30 cellular contexts compared by ENCODE assay signal in genomic region chr6:43215066-43215465, GRCh38. TPM values are rescaled to one million over a fixed set of nuclear protein-coding genes. Genes with fewer than 3 reads are reported as not detected.
"Had no signal": no experiment of that assay in that cellular context is flagged by ENCODE, and none has a peak within 500 bp of the region (broad histone marks: within the 10 kb centered on the region; RNA-seq: fewer than 3 reads in every experiment).

No MANE protein-coding gene starts in this region.

- H3K4me3 Mint-ChIP-seq: activated CD4-positive, alpha-beta memory T cell treated with anti-CD3 and anti-CD28 coated beads for 36 hours; activated naive CD8-positive, alpha-beta T cell treated with anti-CD3 and anti-CD28 coated beads, Interleukin-2, amount 50 U/mL, for 24 hours; activated T-cell treated with anti-CD3 and anti-CD28 coated beads, Interleukin-2, amount 50 U/mL, for 4 hours; activated T-helper 1 cell treated with anti-CD3 and anti-CD28 coated beads, Interleukin-12 subunit alpha, Interleukin-12 subunit beta, Interleukin-2, Interleukin-4 antibody, amounts not matched to agents 30 ng/mL and 10 ng/mL and 1 ng/mL, durations not matched to agents 14 hours and 24 hours and 36 hours; brain; T-helper 1 cell treated with Interleukin-12 subunit alpha and Interleukin-12 subunit beta and Interleukin-4 antibody, amounts not matched to agents 30 μg/mL and 1 μg/mL, for 36 hours; T-helper 2 cell treated with Interferon-gamma antibody and Interleukin-4, amounts not matched to agents 5 μg/mL and 100 μg/mL, for 36 hours had no signal

- H3K9me3 ChIP-seq: SJSA1, SK-N-SH had no signal

- DNase-seq: activated CD4-positive, alpha-beta memory T cell treated with anti-CD3 and anti-CD28 coated beads for 36 hours; activated CD4-positive, alpha-beta T cell treated with anti-CD3 and anti-CD28 coated beads, Interleukin-2, amount 50 U/mL, for 1 hour; activated naive CD4-positive, alpha-beta T cell; activated naive CD4-positive, alpha-beta T cell treated with anti-CD3 and anti-CD28 coated beads, Interleukin-2, amount 50 U/mL, for 16 hours; activated naive CD8-positive, alpha-beta T cell treated with anti-CD3 and anti-CD28 coated beads, Interleukin-2, amount 50 U/mL, for 24 hours; activated T-cell treated with anti-CD3 and anti-CD28 coated beads for 4 hours; activated T-cell treated with anti-CD3 and anti-CD28 coated beads, Interleukin-2, amount 50 U/mL, for 4 hours; anterior cingulate cortex; caudate nucleus; Karpas-422; KBM-7; NCI-H1105; NCI-H1417 treated with DMSO at 0.1 percent for 48 hours; NCI-H1694; NCI-H1930; NCI-H345; NCI-H524 treated with DMSO at 0.1 percent for 48 hours; SHP77 treated with DMSO at 0.1 percent for 48 hours; SK-N-SH had no signal

- ATAC-seq: activated naive CD8-positive, alpha-beta T cell treated with anti-CD3 and anti-CD28 coated beads, Interleukin-2, amount 50 U/mL, for 24 hours; activated T-cell treated with anti-CD3 and anti-CD28 coated beads, Interleukin-2, amount 50 U/mL, for 4 hours; Panc1 had no signal

- H3K4me3 ChIP-seq: SJSA1 had no signal

- H3K27me3 ChIP-seq: SJSA1 had no signal

- H3K9ac ChIP-seq: SK-N-SH had no signal

- H3K4me2 ChIP-seq: SK-N-SH had no signal

- H3K27ac ChIP-seq: SJSA1 had no signal

- H3K9me3 Mint-ChIP-seq: activated CD4-positive, alpha-beta memory T cell treated with anti-CD3 and anti-CD28 coated beads for 36 hours; activated naive CD8-positive, alpha-beta T cell treated with anti-CD3 and anti-CD28 coated beads, Interleukin-2, amount 50 U/mL, for 24 hours; activated T-cell treated with anti-CD3 and anti-CD28 coated beads, Interleukin-2, amount 50 U/mL, for 4 hours; activated T-helper 1 cell treated with anti-CD3 and anti-CD28 coated beads, Interleukin-12 subunit alpha, Interleukin-12 subunit beta, Interleukin-2, Interleukin-4 antibody, amounts not matched to agents 30 ng/mL and 10 ng/mL and 1 ng/mL, durations not matched to agents 14 hours and 24 hours and 36 hours; brain; IgD-negative memory B cell; T-helper 1 cell treated with Interleukin-12 subunit alpha and Interleukin-12 subunit beta and Interleukin-4 antibody, amounts not matched to agents 30 μg/mL and 1 μg/mL, for 36 hours; T-helper 2 cell treated with Interferon-gamma antibody and Interleukin-4, amounts not matched to agents 5 μg/mL and 100 μg/mL, for 36 hours had no signal

- H3K27me3 Mint-ChIP-seq: activated CD4-positive, alpha-beta memory T cell treated with anti-CD3 and anti-CD28 coated beads for 36 hours; activated naive CD8-positive, alpha-beta T cell treated with anti-CD3 and anti-CD28 coated beads, Interleukin-2, amount 50 U/mL, for 24 hours; brain; IgD-negative memory B cell had no signal

- H3K4me1 Mint-ChIP-seq: activated naive CD8-positive, alpha-beta T cell treated with anti-CD3 and anti-CD28 coated beads, Interleukin-2, amount 50 U/mL, for 24 hours; brain had no signal

- H3K4me1 ChIP-seq: SJSA1 had no signal

- H3K27ac Mint-ChIP-seq: activated CD4-positive, alpha-beta memory T cell treated with anti-CD3 and anti-CD28 coated beads for 36 hours; activated naive CD8-positive, alpha-beta T cell treated with anti-CD3 and anti-CD28 coated beads, Interleukin-2, amount 50 U/mL, for 24 hours; activated T-helper 1 cell treated with anti-CD3 and anti-CD28 coated beads, Interleukin-12 subunit alpha, Interleukin-12 subunit beta, Interleukin-2, Interleukin-4 antibody, amounts not matched to agents 30 ng/mL and 10 ng/mL and 1 ng/mL, durations not matched to agents 14 hours and 24 hours and 36 hours; IgD-negative memory B cell; T-helper 1 cell treated with Interleukin-12 subunit alpha and Interleukin-12 subunit beta and Interleukin-4 antibody, amounts not matched to agents 30 μg/mL and 1 μg/mL, for 36 hours; T-helper 2 cell treated with Interferon-gamma antibody and Interleukin-4, amounts not matched to agents 5 μg/mL and 100 μg/mL, for 36 hours had no signal

RNA-seq across cellular contexts. Expression of gene TTBK1, which starts 28.2 kb away (rescaled TPM):
- total RNA-seq: bronchial epithelial cell, MCF 10A, NCI-H460, RPMI7951, SJSA1 had no signal
